15 cellular contexts compared by ENCODE assay signal in the genomic region with DNA sequence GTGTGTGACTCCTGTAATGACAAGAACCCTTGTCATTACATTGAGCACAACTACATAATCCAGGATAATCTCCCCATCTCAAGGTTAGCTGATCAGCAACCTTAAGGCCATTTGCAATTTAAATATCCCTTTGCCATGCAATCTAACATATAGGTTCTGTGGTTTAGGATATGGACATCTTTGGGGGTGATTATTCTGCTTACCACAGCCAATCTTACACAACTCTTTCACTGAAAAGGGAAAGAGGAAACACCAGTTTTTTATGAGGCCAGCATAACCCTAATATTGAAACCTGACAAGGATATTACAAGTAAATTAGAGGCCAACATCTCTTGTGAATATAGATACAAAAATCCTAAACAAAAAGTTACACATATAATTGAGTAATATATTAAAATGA.
DNase-seq lines count a peak whose midpoint lies in the region; ATAC-seq and TF ChIP-seq lines count a peak whose summit lies in the region.
"Had no signal": no experiment of that assay in that cellular context is flagged by ENCODE, and none has a peak within 500 bp of the region (broad histone marks: within the 10 kb centered on the region; RNA-seq: fewer than 3 reads in every experiment).

No MANE protein-coding gene starts in this region.

- H3K4me3 Mint-ChIP-seq in stimulated activated effector memory CD8-positive, alpha-beta T cell treated with anti-CD3 and anti-CD28 coated beads, Interleukin-12 subunit alpha, Interleukin-12 subunit beta, amount 100 ng/mL, for 72 hours: no peak overlapping the region
- H3K4me3 Mint-ChIP-seq: IgD-negative memory B cell had no signal

- H4K91ac ChIP-seq in neuronal stem cell (ENCODE audit: low read depth, low read length, poor library complexity): no peak overlapping the region

- H3K27me3 ChIP-seq in neuronal stem cell (ENCODE audit: control insufficient read depth in 3 of 3, insufficient read depth in 3 of 3, low read depth in 1 of 3, low read length in 3 of 3): no peaks in the 10 kb centered on the region
- H3K27me3 ChIP-seq: BLaER1 had no signal

- DNase-seq in KBM-7: peak; percentile 7
- DNase-seq in MV-4-11 (lab: John Stamatoyannopoulos, UW): peak; percentile 88
- DNase-seq in OCI-M1 (lab: John Stamatoyannopoulos, UW): peak; percentile 13
- DNase-seq in stimulated activated effector memory CD8-positive, alpha-beta T cell treated with anti-CD3 and anti-CD28 coated beads, Interleukin-12 subunit alpha, Interleukin-12 subunit beta, amount 100 ng/mL, for 72 hours (ENCODE audit: low spot score in 2 of 2): no peak
- DNase-seq in NCI-H1436 (lab: John Stamatoyannopoulos, UW): no peak
- no peak for DNase-seq in neuronal stem cell (ENCODE audit: low spot score)
- DNase-seq: DMS153, EL, NCI-H1105 treated with DMSO at 0.1 percent for 48 hours, NCI-H1930, NCI-H2171 treated with DMSO at 0.1 percent for 48 hours had no signal

- H4K8ac ChIP-seq in neuronal stem cell (ENCODE audit: low read depth, low read length): no peak overlapping the region

- no peaks in the 10 kb centered on the region for H3K9me3 Mint-ChIP-seq in stimulated activated effector memory CD8-positive, alpha-beta T cell treated with anti-CD3 and anti-CD28 coated beads, Interleukin-12 subunit alpha, Interleukin-12 subunit beta, amount 100 ng/mL, for 72 hours

- no peak overlapping the region for H3K9ac ChIP-seq in neuronal stem cell (ENCODE audit: low read depth, low read length, poor library complexity)
- H3K9ac ChIP-seq: BLaER1 had no signal

- H3K36me3 Mint-ChIP-seq in stimulated activated effector memory CD8-positive, alpha-beta T cell treated with anti-CD3 and anti-CD28 coated beads, Interleukin-12 subunit alpha, Interleukin-12 subunit beta, amount 100 ng/mL, for 72 hours: peaks cover 40% of the 10 kb centered on the region

- no peak for ATAC-seq in stimulated activated effector memory CD8-positive, alpha-beta T cell treated with anti-CD3 and anti-CD28 coated beads, Interleukin-12 subunit alpha, Interleukin-12 subunit beta, amount 100 ng/mL, for 72 hours
- ATAC-seq in GM18505 (IDR thresholded peaks at IDR 0.05; ENCODE audit: unreplicated experiment): no peak
- ATAC-seq: Right ventricle myocardium inferior had no signal

- in situ Hi-C loops in KBM-7 (cut with MboI; ENCODE audit: low pct_unique_long_range_greater_than_20kb, low sequenced_read_pairs): no loop called here

- H3K36me3 ChIP-seq in neuronal stem cell (replicated peaks in 1 of 2; ENCODE audit: control insufficient read depth in 2 of 2, insufficient read depth in 2 of 2, low read length in 2 of 2): peaks cover 0 to 19% of the 10 kb centered on the region in 2 donors

- H3K4me3 ChIP-seq in neuronal stem cell (ENCODE audit: low read length in 2 of 2): no peak overlapping the region
- H3K4me3 ChIP-seq: BLaER1 had no signal

- H3K4me1 ChIP-seq in neuronal stem cell (ENCODE audit: control insufficient read depth in 2 of 2, insufficient read depth in 1 of 2, low read depth in 1 of 2, low read length in 2 of 2): no peaks in the 10 kb centered on the region
- H3K4me1 ChIP-seq: BLaER1 had no signal

- no peak overlapping the region for H3K27ac ChIP-seq in neuronal stem cell (replicated peaks; ENCODE audit: low read length)
- H3K27ac ChIP-seq: BLaER1 had no signal

- H2BK120ac ChIP-seq in neuronal stem cell (ENCODE audit: low read depth, low read length): no peak overlapping the region

- no peak overlapping the region for H2AK5ac ChIP-seq in neuronal stem cell (ENCODE audit: low read depth, low read length)

- no peak overlapping the region for H3K14ac ChIP-seq in neuronal stem cell (ENCODE audit: low read length)

- H2AFZ ChIP-seq in neuronal stem cell (ENCODE audit: low read length): no peak overlapping the region

- no peaks in the 10 kb centered on the region for H3K79me1 ChIP-seq in neuronal stem cell (ENCODE audit: low read depth, low read length)

- H2BK15ac ChIP-seq in neuronal stem cell (ENCODE audit: low read length): no peak overlapping the region

- no peak overlapping the region for H2BK12ac ChIP-seq in neuronal stem cell (ENCODE audit: low read length)

- H3K27ac Mint-ChIP-seq in stimulated activated effector memory CD8-positive, alpha-beta T cell treated with anti-CD3 and anti-CD28 coated beads, Interleukin-12 subunit alpha, Interleukin-12 subunit beta, amount 100 ng/mL, for 72 hours: peak overlapping the region; percentile 10
- H3K27ac Mint-ChIP-seq: IgD-negative memory B cell had no signal

- no peak overlapping the region for H3K23ac ChIP-seq in neuronal stem cell (ENCODE audit: low read depth, low read length, poor library complexity)

- no peak overlapping the region for H3K18ac ChIP-seq in neuronal stem cell (ENCODE audit: low read length)

- H3K9me3 ChIP-seq in neuronal stem cell (replicated peaks in 1 of 2; ENCODE audit: control insufficient read depth in 2 of 2, insufficient read depth in 1 of 2, low read depth in 1 of 2, low read length in 2 of 2): no peaks in the 10 kb centered on the region
- H3K9me3 ChIP-seq: BLaER1 had no signal

- no peak overlapping the region for H3K4me2 ChIP-seq in neuronal stem cell (ENCODE audit: insufficient read depth, low read length, poor library complexity, severe bottlenecking)
- H3K4me2 ChIP-seq: BLaER1 had no signal

- no peak for TF ChIP-seq POLR2A in GM18505 (IDR thresholded peaks at IDR 0.05; ENCODE audit: borderline replicate concordance, extremely low read depth, insufficient read depth, insufficient read length)

- no peak overlapping the region for H2BK5ac ChIP-seq in neuronal stem cell (ENCODE audit: low read length)

- no peak overlapping the region for H3K4ac ChIP-seq in neuronal stem cell (ENCODE audit: low read length)

- no peaks in the 10 kb centered on the region for H3K4me1 Mint-ChIP-seq in stimulated activated effector memory CD8-positive, alpha-beta T cell treated with anti-CD3 and anti-CD28 coated beads, Interleukin-12 subunit alpha, Interleukin-12 subunit beta, amount 100 ng/mL, for 72 hours

Comparison
In these comparisons a context has a peak if more than half of its experiments do, and no peak if none do; other contexts are left out.
1. DNase-seq: peak in KBM-7 (single experiment), MV-4-11 (single experiment) and OCI-M1 (single experiment); none in stimulated activated effector memory CD8-positive, alpha-beta T cell treated with anti-CD3 and anti-CD28 coated beads, Interleukin-12 subunit alpha, Interleukin-12 subunit beta, amount 100 ng/mL, for 72 hours (0 of 2), NCI-H1436 (single experiment) and neuronal stem cell (single experiment).